ENCODE assay signal across 8 cellular contexts in genomic region chr7:143901710-143902587, GRCh38. TPM values are rescaled to one million over a fixed set of nuclear protein-coding genes. Genes with fewer than 3 reads are reported as not detected.
DNase-seq lines count a peak whose midpoint lies in the region; ATAC-seq and TF ChIP-seq lines count a peak whose summit lies in the region.

A gene with protein sequence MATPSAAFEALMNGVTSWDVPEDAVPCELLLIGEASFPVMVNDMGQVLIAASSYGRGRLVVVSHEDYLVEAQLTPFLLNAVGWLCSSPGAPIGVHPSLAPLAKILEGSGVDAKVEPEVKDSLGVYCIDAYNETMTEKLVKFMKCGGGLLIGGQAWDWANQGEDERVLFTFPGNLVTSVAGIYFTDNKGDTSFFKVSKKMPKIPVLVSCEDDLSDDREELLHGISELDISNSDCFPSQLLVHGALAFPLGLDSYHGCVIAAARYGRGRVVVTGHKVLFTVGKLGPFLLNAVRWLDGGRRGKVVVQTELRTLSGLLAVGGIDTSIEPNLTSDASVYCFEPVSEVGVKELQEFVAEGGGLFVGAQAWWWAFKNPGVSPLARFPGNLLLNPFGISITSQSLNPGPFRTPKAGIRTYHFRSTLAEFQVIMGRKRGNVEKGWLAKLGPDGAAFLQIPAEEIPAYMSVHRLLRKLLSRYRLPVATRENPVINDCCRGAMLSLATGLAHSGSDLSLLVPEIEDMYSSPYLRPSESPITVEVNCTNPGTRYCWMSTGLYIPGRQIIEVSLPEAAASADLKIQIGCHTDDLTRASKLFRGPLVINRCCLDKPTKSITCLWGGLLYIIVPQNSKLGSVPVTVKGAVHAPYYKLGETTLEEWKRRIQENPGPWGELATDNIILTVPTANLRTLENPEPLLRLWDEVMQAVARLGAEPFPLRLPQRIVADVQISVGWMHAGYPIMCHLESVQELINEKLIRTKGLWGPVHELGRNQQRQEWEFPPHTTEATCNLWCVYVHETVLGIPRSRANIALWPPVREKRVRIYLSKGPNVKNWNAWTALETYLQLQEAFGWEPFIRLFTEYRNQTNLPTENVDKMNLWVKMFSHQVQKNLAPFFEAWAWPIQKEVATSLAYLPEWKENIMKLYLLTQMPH (minus strand): TSS chr7:143902176. CDS start chr7:143876608, 25,568 bp downstream.

- intact Hi-C loops in T-helper 2 cell treated with Interferon-gamma antibody and Interleukin-4, amounts not matched to agents 100 ng/mL and 5 ng/mL, for 36 hours (cut with micrococcal nuclease) = no loop called here
- intact Hi-C loops in vagina (cut with DNase I) = no loop called here

- H3K27ac ChIP-seq in right atrium auricular region (peak within 1 kb of the TSS; percentile 89 to 96), vagina (peak within 1 kb of the TSS; percentile 89)

- no peaks in the 10 kb centered on the region for H3K9me3 ChIP-seq in right atrium auricular region
- no peaks in the 10 kb centered on the region for H3K9me3 ChIP-seq in vagina

- peak; percentile 67 for TF ChIP-seq POLR2A in GM15510 (IDR thresholded peaks at IDR 0.05; ENCODE audit: borderline replicate concordance, extremely low read depth, insufficient read length)
- TF ChIP-seq POLR2A in vagina (IDR thresholded peaks at IDR 0.05) = peak in 1 of 2 donors; percentile 54

- peak; percentile 91 for DNase-seq in NCI-H146 treated with DMSO at 0.1 percent for 48 hours (lab: John Stamatoyannopoulos, UW; ENCODE audit: unreplicated experiment)
- peak; percentile 39 to 97 (median 91) for DNase-seq in anterior cingulate cortex (lab: John Stamatoyannopoulos, UW)
- peak; percentile 96 for DNase-seq in right atrium auricular region (ENCODE audit: low spot score)
- DNase-seq in putamen (ENCODE audit: low spot score) = peak; percentile 97
- peak in 1 of 2 donors; percentile 97 for DNase-seq in vagina (ENCODE audit: extremely low spot score in 2 of 2)

- no peaks in the 10 kb centered on the region for H3K36me3 ChIP-seq in right atrium auricular region
- no peaks in the 10 kb centered on the region for H3K36me3 ChIP-seq in vagina

- H3K4me1 ChIP-seq in right atrium auricular region (peaks cover 0 to 34% of the 10 kb centered on the region in 2 donors), vagina (peaks cover 23% of the 10 kb centered on the region)

- ATAC-seq in HG02884 (IDR thresholded peaks at IDR 0.05; ENCODE audit: unreplicated experiment) = peak; percentile 89

- peak in 1 of 2 donors; percentile 59 for TF ChIP-seq CTCF in right atrium auricular region (IDR thresholded peaks at IDR 0.05)
- peak in 1 of 3 experiments; percentile 21 for TF ChIP-seq CTCF in vagina (IDR thresholded peaks at IDR 0.05)

- H3K4me3 ChIP-seq in right atrium auricular region (peak within 1 kb of the TSS; percentile 61 to 85), vagina (peak within 1 kb of the TSS; percentile 71 to 83)

- H3K27me3 ChIP-seq in right atrium auricular region = no peaks in the 10 kb centered on the region
- no peaks in the 10 kb centered on the region for H3K27me3 ChIP-seq in vagina

RNA-seq across cellular contexts. Expression of the gene that starts here (rescaled TPM):
- 15.7 and 16.0 TPM in 2 replicates for total RNA-seq in T-helper 2 cell treated with Interferon-gamma antibody and Interleukin-4, amounts not matched to agents 100 ng/mL and 5 ng/mL, for 36 hours
- 10 to 100 TPM; 27.9 to 32.1 TPM for total RNA-seq in right atrium auricular region
- total RNA-seq in vagina = 50.1 TPM
